28 cellular contexts compared by ENCODE assay signal in the genomic region with DNA sequence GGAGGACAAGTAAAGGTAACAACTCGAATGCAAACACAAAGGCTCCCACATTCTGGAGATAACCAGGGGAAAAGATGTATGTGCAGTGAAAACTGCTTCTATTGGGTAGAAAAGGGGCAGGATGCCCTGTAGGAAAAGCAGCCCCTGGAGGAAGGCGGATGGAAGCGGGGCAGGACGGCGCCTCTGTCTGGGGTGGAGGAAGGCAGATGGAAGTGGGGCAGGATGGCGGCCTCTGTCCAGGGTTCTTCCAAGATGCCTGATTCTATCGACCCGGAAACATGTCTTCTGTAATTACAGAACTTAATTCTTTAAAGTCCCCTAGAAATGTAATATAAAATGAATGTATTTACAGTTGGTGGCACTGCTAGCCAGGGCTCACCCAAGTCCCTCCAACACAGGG. TPM values are rescaled to one million over a fixed set of nuclear protein-coding genes. Genes with fewer than 3 reads are reported as not detected.
"Had no signal": no experiment of that assay in that cellular context is flagged by ENCODE, and none has a peak within 500 bp of the region (broad histone marks: within the 10 kb centered on the region; RNA-seq: fewer than 3 reads in every experiment).

No MANE protein-coding gene starts in this region.

- H3K27ac Mint-ChIP-seq: activated naive CD4-positive, alpha-beta T cell treated with anti-CD3 and anti-CD28 coated beads for 36 hours; activated naive CD8-positive, alpha-beta T cell treated with anti-CD3 and anti-CD28 coated beads for 36 hours; mesothelial cell of epicardium had no signal

- H3K27me3 Mint-ChIP-seq: activated naive CD8-positive, alpha-beta T cell treated with anti-CD3 and anti-CD28 coated beads for 36 hours; naive B cell had no signal

- DNase-seq: activated CD4-positive, alpha-beta T cell treated with anti-CD3 and anti-CD28 coated beads for 48 hours; activated CD4-positive, alpha-beta T cell treated with anti-CD3 and anti-CD28 coated beads, Interleukin-2, amount 50 U/mL, for 48 hours; activated CD8-positive, alpha-beta memory T cell treated with anti-CD3 and anti-CD28 coated beads for 24 hours; activated effector memory CD4-positive, alpha-beta T cell treated with Interleukin-2 at 50 U/mL for 16 hours; activated naive CD4-positive, alpha-beta T cell treated with anti-CD3 and anti-CD28 coated beads for 36 hours; activated naive CD8-positive, alpha-beta T cell treated with anti-CD3 and anti-CD28 coated beads for 36 hours; brain microvascular endothelial cell; cortex of kidney; esophagus squamous epithelium; foreskin melanocyte; left ventricle myocardium inferior; naive B cell; right cardiac atrium; spleen; stimulated activated naive CD8-positive, alpha-beta T cell treated with anti-CD3 and anti-CD28 coated beads, Interleukin-15, Interleukin-2, amounts not matched to agents 100 U/mL and 50 U/mL, for 24 hours; T-helper 9 cell; testis; trophoblast cell; uterus had no signal

- H3K4me1 Mint-ChIP-seq: activated naive CD8-positive, alpha-beta T cell treated with anti-CD3 and anti-CD28 coated beads for 36 hours; neural crest cell had no signal

- FAIRE-seq: islet of Langerhans, TTC549 had no signal

- H3K36me3 ChIP-seq: uterus had no signal

- ATAC-seq: activated CD4-positive, CD25-positive, alpha-beta regulatory T cell treated with anti-CD3 and anti-CD28 coated beads, Interleukin-2, amount 50 U/mL, for 24 hours; right cardiac atrium; stimulated activated naive CD8-positive, alpha-beta T cell treated with anti-CD3 and anti-CD28 coated beads, Interleukin-15, Interleukin-2, amounts not matched to agents 100 U/mL and 50 U/mL, for 24 hours had no signal

- H3K9me3 ChIP-seq: adrenal gland, esophagus squamous epithelium, left ventricle myocardium inferior, spleen, testis, uterus had no signal

- H3K4me3 ChIP-seq: adrenal gland, esophagus squamous epithelium, left ventricle myocardium inferior, spleen, testis, uterus had no signal

- H3K9me3 Mint-ChIP-seq: activated naive CD4-positive, alpha-beta T cell treated with anti-CD3 and anti-CD28 coated beads for 36 hours; activated naive CD8-positive, alpha-beta T cell treated with anti-CD3 and anti-CD28 coated beads for 36 hours; mesothelial cell of epicardium; naive B cell; neural crest cell had no signal

- H3K4me3 Mint-ChIP-seq: activated naive CD4-positive, alpha-beta T cell treated with anti-CD3 and anti-CD28 coated beads for 36 hours; activated naive CD8-positive, alpha-beta T cell treated with anti-CD3 and anti-CD28 coated beads for 36 hours; mesothelial cell of epicardium; neural crest cell had no signal

- H3K4me1 ChIP-seq: adrenal gland, esophagus squamous epithelium, left ventricle myocardium inferior, parathyroid adenoma, spleen, testis, uterus had no signal

- H3K27ac ChIP-seq: adrenal gland, brain microvascular endothelial cell, esophagus squamous epithelium, left ventricle myocardium inferior, parathyroid adenoma, spleen, testis, uterus, VCaP had no signal

- H3K27me3 ChIP-seq: adrenal gland, brain microvascular endothelial cell, esophagus squamous epithelium, spleen, testis, uterus had no signal

RNA-seq across cellular contexts. Expression of gene SMIM1, which starts 47.8 kb away (rescaled TPM):
- total RNA-seq: T-helper 1 cell treated with Interleukin-12 subunit alpha and Interleukin-12 subunit beta and Interleukin-4 antibody, amounts not matched to agents 30 ng/mL and 1 ng/mL, for 36 hours had no signal
